In genomic region chr15:68292967-68293366, GRCh38 we compare ENCODE assay signal across 17 cellular contexts. TPM values are rescaled to one million over a fixed set of nuclear protein-coding genes. Genes with fewer than 3 reads are reported as not detected.
DNase-seq lines count a peak whose midpoint lies in the region; ATAC-seq, FAIRE-seq and TF ChIP-seq lines count a peak whose summit lies in the region.
"Had no signal": no experiment of that assay in that cellular context is flagged by ENCODE, and none has a peak within 500 bp of the region (broad histone marks: within the 10 kb centered on the region; RNA-seq: fewer than 3 reads in every experiment).

No MANE protein-coding gene starts in this region.

- no peaks in the 10 kb centered on the region for H3K27me3 Mint-ChIP-seq in activated T-cell treated with anti-CD3 and anti-CD28 coated beads, Interleukin-2, amount 50 U/mL, for 4 hours (ENCODE audit: low read depth)
- H3K27me3 Mint-ChIP-seq in stimulated activated naive CD8-positive, alpha-beta T cell treated with anti-CD3 and anti-CD28 coated beads, Interleukin-15, amount 100 ng/mL, for 72 hours: no peaks in the 10 kb centered on the region
- no peaks in the 10 kb centered on the region for H3K27me3 Mint-ChIP-seq in naive thymus-derived CD4-positive, alpha-beta T cell

- H3K36me3 ChIP-seq in KOPT-K1 (ENCODE audit: insufficient read depth, low read length): peaks cover 62% of the 10 kb centered on the region
- peaks cover 40% of the 10 kb centered on the region for H3K36me3 ChIP-seq in K562 (ENCODE audit: control insufficient read depth, insufficient read depth, low read length)
- peaks cover 0 to 31% (median 9%) of the 10 kb centered on the region in 3 experiments for H3K36me3 ChIP-seq in naive thymus-derived CD4-positive, alpha-beta T cell (ENCODE audit: control insufficient read depth in 2 of 3, insufficient read depth in 3 of 3, low read length in 3 of 3)

- no peak overlapping the region for H3K4me3 Mint-ChIP-seq in activated T-cell treated with anti-CD3 and anti-CD28 coated beads, Interleukin-2, amount 50 U/mL, for 4 hours
- H3K4me3 Mint-ChIP-seq in stimulated activated naive CD8-positive, alpha-beta T cell treated with anti-CD3 and anti-CD28 coated beads, Interleukin-15, amount 100 ng/mL, for 72 hours: peak overlapping the region in 1 of 2 donors; percentile 19
- no peak overlapping the region for H3K4me3 Mint-ChIP-seq in naive thymus-derived CD4-positive, alpha-beta T cell

- H3K4me1 Mint-ChIP-seq in activated T-cell treated with anti-CD3 and anti-CD28 coated beads, Interleukin-2, amount 50 U/mL, for 4 hours (ENCODE audit: low read depth): peaks cover 48% of the 10 kb centered on the region
- H3K4me1 Mint-ChIP-seq in stimulated activated naive CD8-positive, alpha-beta T cell treated with anti-CD3 and anti-CD28 coated beads, Interleukin-15, amount 100 ng/mL, for 72 hours: peaks cover 40% of the 10 kb centered on the region
- H3K4me1 Mint-ChIP-seq in naive thymus-derived CD4-positive, alpha-beta T cell: peaks cover 21 to 77% (median 47%) of the 10 kb centered on the region in 7 donors

- TF ChIP-seq EP300 in K562 (IDR thresholded peaks at IDR 0.05; ENCODE audit: low read length): no peak

- CTCF ChIA-PET in K562 (lab: Yijun Ruan, JAX; ENCODE audit: low intra/inter-chr PET ratio): no interaction called here
- CTCF ChIA-PET in naive thymus-derived CD4-positive, alpha-beta T cell (lab: Charles Lee): interaction anchor here (1.0 to 1.4 kb wide), 3 partner anchors 12 to 40 kb away, joined by 3 read pairs; no protein-coding TSS in a partner anchor

- TF ChIP-seq CTCF in K562 (IDR thresholded peaks at IDR 0.05 in 2 of 3, conservative IDR thresholded peaks at IDR 0.05 in 1 of 3; ENCODE audit: insufficient read depth in 2 of 3, low read depth in 1 of 3, low read length in 3 of 3): no peak

- POLR2A ChIA-PET in K562 (lab: Yijun Ruan, JAX): interaction anchor here (3.1 kb wide), 1 partner anchor 11 kb away, joined by 12 read pairs; no protein-coding TSS in a partner anchor
- POLR2A ChIA-PET in naive thymus-derived CD4-positive, alpha-beta T cell (lab: Charles Lee): interaction anchor here (4.4 kb wide), 1 partner anchor 12 kb away, joined by 17 read pairs; no protein-coding TSS in a partner anchor

- H3K27ac ChIP-seq in KOPT-K1 (ENCODE audit: low read depth, low read length, poor library complexity, severe bottlenecking) (peak overlapping the region; percentile 27), K562 (ENCODE audit: extremely low read depth, low read depth, low read length) (no peak overlapping the region)
- no peak overlapping the region for H3K27ac ChIP-seq in naive thymus-derived CD4-positive, alpha-beta T cell (ENCODE audit: low read depth, low read length)

- H3K4me3 ChIP-seq in K562: no peak overlapping the region
- H3K4me3 ChIP-seq in naive thymus-derived CD4-positive, alpha-beta T cell (ENCODE audit: low read length): no peak overlapping the region

- no TSS peak for BruUV-seq in K562 (replicated peaks; lab: Mats Ljungman, UMichigan)

- peaks cover 3% of the 10 kb centered on the region for H3K9me1 ChIP-seq in K562 (ENCODE audit: control insufficient read depth, insufficient read depth, low read length)

- H3K9me3 Mint-ChIP-seq in activated T-cell treated with anti-CD3 and anti-CD28 coated beads, Interleukin-2, amount 50 U/mL, for 4 hours: no peaks in the 10 kb centered on the region
- H3K9me3 Mint-ChIP-seq in stimulated activated naive CD8-positive, alpha-beta T cell treated with anti-CD3 and anti-CD28 coated beads, Interleukin-15, amount 100 ng/mL, for 72 hours: no peaks in the 10 kb centered on the region
- peaks cover 0 to 11% (median 0%) of the 10 kb centered on the region in 11 donors for H3K9me3 Mint-ChIP-seq in naive thymus-derived CD4-positive, alpha-beta T cell

- no peak for DNase-seq in activated T-cell treated with anti-CD3 and anti-CD28 coated beads, Interleukin-2, amount 50 U/mL, for 4 hours
- DNase-seq in activated T-cell treated with anti-CD3 and anti-CD28 coated beads, Interleukin-2, amount 50 U/mL, for 48 hours: no peak
- DNase-seq in K562 (ENCODE audit: extremely low read depth in 1 of 4, low spot score in 3 of 4): no peak
- no peak for DNase-seq in stimulated activated naive CD8-positive, alpha-beta T cell treated with anti-CD3 and anti-CD28 coated beads, Interleukin-15, amount 100 ng/mL, for 72 hours
- no peak for DNase-seq in NCI-H1105 (lab: John Stamatoyannopoulos, UW)
- no peak for DNase-seq in naive thymus-derived CD4-positive, alpha-beta T cell
- DNase-seq: AML-193; DMS53; NCI-H146; NCI-H2227 treated with DMSO at 0.1 percent for 48 hours; NCI-H524 treated with DMSO at 0.1 percent for 48 hours; NK-92 treated with Interleukin-12 subunit alpha and Interleukin-12 subunit beta, amount 100 ng/mL, for 24 hours; OCI-M1; RPMI8226 had no signal

- TF ChIP-seq RAD21 in K562 (CRISPR knock-in tag; conservative IDR thresholded peaks at IDR 0.05 in 1 of 2, IDR thresholded peaks at IDR 0.05 in 1 of 2): no peak

- no peak overlapping the region for H3K9ac ChIP-seq in K562 (ENCODE audit: insufficient read depth in 1 of 2, low read depth in 2 of 2, low read length in 2 of 2)

- H3K4me2 ChIP-seq in K562 (ENCODE audit: insufficient read depth, low read length): no peak overlapping the region

- H3K4me1 ChIP-seq in K562 (replicated peaks in 1 of 2; ENCODE audit: control insufficient read depth in 2 of 2, insufficient read depth in 2 of 2, low read length in 2 of 2): no peaks in the 10 kb centered on the region; a peak in 1 of 5 replicates
- H3K4me1 ChIP-seq in naive thymus-derived CD4-positive, alpha-beta T cell (ENCODE audit: control insufficient read depth in 2 of 2, insufficient read depth in 2 of 2, low read length in 2 of 2): peaks cover 5 to 10% of the 10 kb centered on the region in 2 donors

- in situ Hi-C loops in K562 (cut with MboI): no loop called here

- peak; percentile 53 to 72 for ATAC-seq in activated T-cell treated with anti-CD3 and anti-CD28 coated beads, Interleukin-2, amount 50 U/mL, for 4 hours
- ATAC-seq in K562: 0 out of 3 replicates have a peak, but pooled peaks have one; percentile 25
- ATAC-seq in stimulated activated naive CD8-positive, alpha-beta T cell treated with anti-CD3 and anti-CD28 coated beads, Interleukin-15, amount 100 ng/mL, for 72 hours: peak; percentile 85
- no peak for ATAC-seq in naive thymus-derived CD4-positive, alpha-beta T cell
- ATAC-seq: HCT116 had no signal

- no peak overlapping the region for H2AFZ ChIP-seq in K562 (ENCODE audit: low read depth, low read length)

- H3K36me3 Mint-ChIP-seq in activated T-cell treated with anti-CD3 and anti-CD28 coated beads, Interleukin-2, amount 50 U/mL, for 4 hours (ENCODE audit: insufficient read depth): peaks cover 32% of the 10 kb centered on the region
- peaks cover 19 to 47% (median 25%) of the 10 kb centered on the region in 5 donors for H3K36me3 Mint-ChIP-seq in naive thymus-derived CD4-positive, alpha-beta T cell

- intact Hi-C loops in K562 (cut with micrococcal nuclease): no loop called here
- intact Hi-C loops in naive thymus-derived CD4-positive, alpha-beta T cell (cut with micrococcal nuclease): no loop called here

- H3K79me2 ChIP-seq in K562 (ENCODE audit: control insufficient read depth, insufficient read depth, low read length): peaks cover 41% of the 10 kb centered on the region

- no peak for TF ChIP-seq POLR2A in K562 (conservative IDR thresholded peaks at IDR 0.05)

- H3K9me3 ChIP-seq in KOPT-K1 (ENCODE audit: insufficient read depth, low read length, poor library complexity, severe bottlenecking): no peaks in the 10 kb centered on the region
- H3K9me3 ChIP-seq in K562 (replicated peaks; ENCODE audit: control insufficient read depth, insufficient read depth, low read depth, low read length): no peaks in the 10 kb centered on the region
- no peaks in the 10 kb centered on the region for H3K9me3 ChIP-seq in naive thymus-derived CD4-positive, alpha-beta T cell (ENCODE audit: control insufficient read depth in 2 of 3, low read length in 3 of 3)

- H3K27me3 ChIP-seq in K562 (ENCODE audit: control insufficient read depth in 2 of 2, insufficient read depth in 2 of 2, low read length in 2 of 2): no peaks in the 10 kb centered on the region
- H3K27me3 ChIP-seq in naive thymus-derived CD4-positive, alpha-beta T cell (ENCODE audit: control insufficient read depth in 2 of 2, insufficient read depth in 2 of 2, low read length in 2 of 2): no peaks in the 10 kb centered on the region

- FAIRE-seq in K562 (lab: Jason Lieb, UNC): no peak
- FAIRE-seq: GM12891 had no signal

- H4K20me1 ChIP-seq in K562 (replicated peaks; ENCODE audit: control insufficient read depth, insufficient read depth, low read length): peaks cover 6% of the 10 kb centered on the region; the same call in 1 of the 2 replicates

- peak overlapping the region; percentile 54 to 78 for H3K27ac Mint-ChIP-seq in stimulated activated naive CD8-positive, alpha-beta T cell treated with anti-CD3 and anti-CD28 coated beads, Interleukin-15, amount 100 ng/mL, for 72 hours
- peak overlapping the region in 2 of 9 donors; percentile 25 to 42 for H3K27ac Mint-ChIP-seq in naive thymus-derived CD4-positive, alpha-beta T cell

TF ChIP-seq in K562, 482 proteins besides CTCF, POLR2A, EP300 and RAD21 (continues in another document):
- TF ChIP-seq SMARCA4 (IDR thresholded peaks at IDR 0.05) (no peak), NFIC (IDR thresholded peaks at IDR 0.05) (no peak), HEY1 (CRISPR knock-in tag; IDR thresholded peaks at IDR 0.05; ENCODE audit: borderline replicate concordance) (no peak)

RNA-seq across cellular contexts. Expression of gene FEM1B, which starts 15.4 kb away (rescaled TPM):
- total RNA-seq in activated T-cell treated with anti-CD3 and anti-CD28 coated beads, Interleukin-2, amount 50 U/mL, for 4 hours: 10 to 100 TPM; 30.9 to 37.0 (median 31.7) TPM
- total RNA-seq in K562 (2011; cell fraction: chromatin; rRNA removed; ENCODE audit: low replicate concordance): 56.6 and 67.0 TPM in 2 replicates
- 22.5 and 38.2 TPM in 2 replicates for total RNA-seq in K562 (2011; cell fraction: nucleolus; rRNA removed)
- total RNA-seq in K562 (2011; cell fraction: nucleoplasm; rRNA removed): 31.6 and 32.1 TPM in 2 replicates
- total RNA-seq in K562 (2014; rRNA removed) (18.0 and 19.7 TPM in 2 replicates), K562 (2014; rRNA removed; fragmentation: Illumina TruSeq; extraction: Trizol) (35.3 and 40.3 TPM in 2 replicates), K562 (2015; rRNA removed; fragmentation: Illumina TruSeq; extraction: Trizol) (30.4 and 34.7 TPM in 2 replicates), K562 (2021) (32.2 and 42.1 TPM in 2 replicates)
- polyA plus RNA-seq in K562 (2011; rRNA removed) (58.3 and 61.6 TPM in 2 replicates), K562 (2014; fragmentation: Illumina TruSeq; extraction: Trizol) (20.1 and 22.3 TPM in 2 replicates), K562 (2014; fragmentation: Nextera tagmentation; extraction: Ambion mirVana) (1 to 10 TPM; 5.9 to 6.5 TPM), K562 (2014; rRNA removed) (12.0 and 14.0 TPM in 2 replicates)
- 24.2 and 31.0 TPM in 2 replicates for polyA plus RNA-seq in K562 (2011; cell fraction: cytosol; rRNA removed)
- 36.5 and 41.2 TPM in 2 replicates for polyA plus RNA-seq in K562 (2011; cell fraction: nucleus; rRNA removed)
- polyA plus RNA-seq in K562 (2012): 14.2 and 14.3 TPM in 2 replicates
- 182 and 215 TPM in 2 replicates for polyA minus RNA-seq in K562 (2011; rRNA and poly(A)+ RNA removed)
- 79.5 and 101 TPM in 2 replicates for polyA minus RNA-seq in K562 (2011; cell fraction: cytosol; rRNA and poly(A)+ RNA removed)
- 19.3 and 38.7 TPM in 2 replicates for polyA minus RNA-seq in K562 (2011; cell fraction: nucleus; rRNA and poly(A)+ RNA removed)
- total RNA-seq in naive thymus-derived CD4-positive, alpha-beta T cell: 10 to 100 TPM; 56.5 to 73.2 (median 62.0) TPM
- polyA plus RNA-seq in naive thymus-derived CD4-positive, alpha-beta T cell: 10 to 100 TPM; 12.0 to 12.7 TPM
